Comparison of ENCODE assay signal across 1 cellular context in genomic region chr1:99503276-99503747, GRCh38.
TF ChIP-seq lines count a peak whose summit lies in the region.

No MANE protein-coding gene starts in this region.

TF ChIP-seq in K562, 482 proteins besides CTCF, POLR2A, EP300 and RAD21 (continued from another document and continues in another):
- TF ChIP-seq ZBTB11 (CRISPR knock-in tag; IDR thresholded peaks at IDR 0.05) (no peak), ZNF592 (IDR thresholded peaks at IDR 0.05) (peak; percentile 67; the same call in 1 of the 2 replicates), GATAD2A (IDR thresholded peaks at IDR 0.05) (no peak), ZNF639 (CRISPR knock-in tag; conservative IDR thresholded peaks at IDR 0.05 in 1 of 2, IDR thresholded peaks at IDR 0.05 in 1 of 2) (no peak), MAFF (IDR thresholded peaks at IDR 0.05; ENCODE audit: low read length) (no peak), NFE2 (IDR thresholded peaks at IDR 0.05; ENCODE audit: low read depth) (no peak), ZNF707 (CRISPR knock-in tag; conservative IDR thresholded peaks at IDR 0.05) (no peak), CBFA2T3 (IDR thresholded peaks at IDR 0.05) (peak; percentile 37; the same call in 1 of the 2 replicates), PHF20 (IDR thresholded peaks at IDR 0.05; ENCODE audit: partially characterized antibody) (no peak), SMARCA4 (IDR thresholded peaks at IDR 0.05) (no peak), ELF4 (CRISPR knock-in tag; IDR thresholded peaks at IDR 0.05) (no peak), CREB5 (CRISPR knock-in tag; IDR thresholded peaks at IDR 0.05) (no peak), ZNF583 (CRISPR knock-in tag; IDR thresholded peaks at IDR 0.05) (no peak), ZNF316 (IDR thresholded peaks at IDR 0.05) (no peak), SMARCB1 (IDR thresholded peaks at IDR 0.05; ENCODE audit: insufficient read length, low read depth) (no peak), MXD1 (CRISPR knock-in tag; IDR thresholded peaks at IDR 0.05; ENCODE audit: borderline replicate concordance, poor library complexity, severe bottlenecking) (no peak), ZNF644 (tag; IDR thresholded peaks at IDR 0.05; ENCODE audit: low read depth) (no peak), CEBPB (tag; IDR thresholded peaks at IDR 0.05) (peak; percentile 25; the same call in 1 of the 2 replicates), FOXA1 (IDR thresholded peaks at IDR 0.05; ENCODE audit: borderline replicate concordance) (no peak), TAL1 (IDR thresholded peaks at IDR 0.05) (0 out of 2 replicates have a peak, but pooled peaks have one; percentile 17), SMAD2 (IDR thresholded peaks at IDR 0.05; ENCODE audit: low read depth, low read length) (no peak), TEAD1 (CRISPR knock-in tag; IDR thresholded peaks at IDR 0.05) (no peak), ZNF133 (CRISPR knock-in tag; IDR thresholded peaks at IDR 0.05) (no peak), ZZZ3 (IDR thresholded peaks at IDR 0.05) (no peak), MAFG (tag; conservative IDR thresholded peaks at IDR 0.05) (no peak), ZBTB1 (CRISPR knock-in tag; IDR thresholded peaks at IDR 0.05; ENCODE audit: borderline replicate concordance, low read depth) (no peak), PCBP1 (IDR thresholded peaks at IDR 0.05; ENCODE audit: low read depth, low read length, poor library complexity, severe bottlenecking) (no peak), OTX1 (CRISPR knock-in tag; IDR thresholded peaks at IDR 0.05) (no peak)
- TF ChIP-seq, protein P1, sequence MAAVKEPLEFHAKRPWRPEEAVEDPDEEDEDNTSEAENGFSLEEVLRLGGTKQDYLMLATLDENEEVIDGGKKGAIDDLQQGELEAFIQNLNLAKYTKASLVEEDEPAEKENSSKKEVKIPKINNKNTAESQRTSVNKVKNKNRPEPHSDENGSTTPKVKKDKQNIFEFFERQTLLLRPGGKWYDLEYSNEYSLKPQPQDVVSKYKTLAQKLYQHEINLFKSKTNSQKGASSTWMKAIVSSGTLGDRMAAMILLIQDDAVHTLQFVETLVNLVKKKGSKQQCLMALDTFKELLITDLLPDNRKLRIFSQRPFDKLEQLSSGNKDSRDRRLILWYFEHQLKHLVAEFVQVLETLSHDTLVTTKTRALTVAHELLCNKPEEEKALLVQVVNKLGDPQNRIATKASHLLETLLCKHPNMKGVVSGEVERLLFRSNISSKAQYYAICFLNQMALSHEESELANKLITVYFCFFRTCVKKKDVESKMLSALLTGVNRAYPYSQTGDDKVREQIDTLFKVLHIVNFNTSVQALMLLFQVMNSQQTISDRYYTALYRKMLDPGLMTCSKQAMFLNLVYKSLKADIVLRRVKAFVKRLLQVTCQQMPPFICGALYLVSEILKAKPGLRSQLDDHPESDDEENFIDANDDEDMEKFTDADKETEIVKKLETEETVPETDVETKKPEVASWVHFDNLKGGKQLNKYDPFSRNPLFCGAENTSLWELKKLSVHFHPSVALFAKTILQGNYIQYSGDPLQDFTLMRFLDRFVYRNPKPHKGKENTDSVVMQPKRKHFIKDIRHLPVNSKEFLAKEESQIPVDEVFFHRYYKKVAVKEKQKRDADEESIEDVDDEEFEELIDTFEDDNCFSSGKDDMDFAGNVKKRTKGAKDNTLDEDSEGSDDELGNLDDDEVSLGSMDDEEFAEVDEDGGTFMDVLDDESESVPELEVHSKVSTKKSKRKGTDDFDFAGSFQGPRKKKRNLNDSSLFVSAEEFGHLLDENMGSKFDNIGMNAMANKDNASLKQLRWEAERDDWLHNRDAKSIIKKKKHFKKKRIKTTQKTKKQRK (IDR thresholded peaks at IDR 0.05; ENCODE audit: borderline replicate concordance, low read depth, low read length) = no peak
- TF ChIP-seq, protein P2, sequence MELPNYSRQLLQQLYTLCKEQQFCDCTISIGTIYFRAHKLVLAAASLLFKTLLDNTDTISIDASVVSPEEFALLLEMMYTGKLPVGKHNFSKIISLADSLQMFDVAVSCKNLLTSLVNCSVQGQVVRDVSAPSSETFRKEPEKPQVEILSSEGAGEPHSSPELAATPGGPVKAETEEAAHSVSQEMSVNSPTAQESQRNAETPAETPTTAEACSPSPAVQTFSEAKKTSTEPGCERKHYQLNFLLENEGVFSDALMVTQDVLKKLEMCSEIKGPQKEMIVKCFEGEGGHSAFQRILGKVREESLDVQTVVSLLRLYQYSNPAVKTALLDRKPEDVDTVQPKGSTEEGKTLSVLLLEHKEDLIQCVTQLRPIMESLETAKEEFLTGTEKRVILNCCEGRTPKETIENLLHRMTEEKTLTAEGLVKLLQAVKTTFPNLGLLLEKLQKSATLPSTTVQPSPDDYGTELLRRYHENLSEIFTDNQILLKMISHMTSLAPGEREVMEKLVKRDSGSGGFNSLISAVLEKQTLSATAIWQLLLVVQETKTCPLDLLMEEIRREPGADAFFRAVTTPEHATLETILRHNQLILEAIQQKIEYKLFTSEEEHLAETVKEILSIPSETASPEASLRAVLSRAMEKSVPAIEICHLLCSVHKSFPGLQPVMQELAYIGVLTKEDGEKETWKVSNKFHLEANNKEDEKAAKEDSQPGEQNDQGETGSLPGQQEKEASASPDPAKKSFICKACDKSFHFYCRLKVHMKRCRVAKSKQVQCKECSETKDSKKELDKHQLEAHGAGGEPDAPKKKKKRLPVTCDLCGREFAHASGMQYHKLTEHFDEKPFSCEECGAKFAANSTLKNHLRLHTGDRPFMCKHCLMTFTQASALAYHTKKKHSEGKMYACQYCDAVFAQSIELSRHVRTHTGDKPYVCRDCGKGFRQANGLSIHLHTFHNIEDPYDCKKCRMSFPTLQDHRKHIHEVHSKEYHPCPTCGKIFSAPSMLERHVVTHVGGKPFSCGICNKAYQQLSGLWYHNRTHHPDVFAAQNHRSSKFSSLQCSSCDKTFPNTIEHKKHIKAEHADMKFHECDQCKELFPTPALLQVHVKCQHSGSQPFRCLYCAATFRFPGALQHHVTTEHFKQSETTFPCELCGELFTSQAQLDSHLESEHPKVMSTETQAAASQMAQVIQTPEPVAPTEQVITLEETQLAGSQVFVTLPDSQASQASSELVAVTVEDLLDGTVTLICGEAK (IDR thresholded peaks at IDR 0.05) = no peak
- TF ChIP-seq, protein P2 (CRISPR knock-in tag; IDR thresholded peaks at IDR 0.05) = no peak
- TF ChIP-seq, protein P3, sequence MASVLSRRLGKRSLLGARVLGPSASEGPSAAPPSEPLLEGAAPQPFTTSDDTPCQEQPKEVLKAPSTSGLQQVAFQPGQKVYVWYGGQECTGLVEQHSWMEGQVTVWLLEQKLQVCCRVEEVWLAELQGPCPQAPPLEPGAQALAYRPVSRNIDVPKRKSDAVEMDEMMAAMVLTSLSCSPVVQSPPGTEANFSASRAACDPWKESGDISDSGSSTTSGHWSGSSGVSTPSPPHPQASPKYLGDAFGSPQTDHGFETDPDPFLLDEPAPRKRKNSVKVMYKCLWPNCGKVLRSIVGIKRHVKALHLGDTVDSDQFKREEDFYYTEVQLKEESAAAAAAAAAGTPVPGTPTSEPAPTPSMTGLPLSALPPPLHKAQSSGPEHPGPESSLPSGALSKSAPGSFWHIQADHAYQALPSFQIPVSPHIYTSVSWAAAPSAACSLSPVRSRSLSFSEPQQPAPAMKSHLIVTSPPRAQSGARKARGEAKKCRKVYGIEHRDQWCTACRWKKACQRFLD (CRISPR knock-in tag; IDR thresholded peaks at IDR 0.05) = 0 out of 2 replicates have a peak, but pooled peaks have one; percentile 38
